ENCODE assay signal across 20 cellular contexts in the genomic region with DNA sequence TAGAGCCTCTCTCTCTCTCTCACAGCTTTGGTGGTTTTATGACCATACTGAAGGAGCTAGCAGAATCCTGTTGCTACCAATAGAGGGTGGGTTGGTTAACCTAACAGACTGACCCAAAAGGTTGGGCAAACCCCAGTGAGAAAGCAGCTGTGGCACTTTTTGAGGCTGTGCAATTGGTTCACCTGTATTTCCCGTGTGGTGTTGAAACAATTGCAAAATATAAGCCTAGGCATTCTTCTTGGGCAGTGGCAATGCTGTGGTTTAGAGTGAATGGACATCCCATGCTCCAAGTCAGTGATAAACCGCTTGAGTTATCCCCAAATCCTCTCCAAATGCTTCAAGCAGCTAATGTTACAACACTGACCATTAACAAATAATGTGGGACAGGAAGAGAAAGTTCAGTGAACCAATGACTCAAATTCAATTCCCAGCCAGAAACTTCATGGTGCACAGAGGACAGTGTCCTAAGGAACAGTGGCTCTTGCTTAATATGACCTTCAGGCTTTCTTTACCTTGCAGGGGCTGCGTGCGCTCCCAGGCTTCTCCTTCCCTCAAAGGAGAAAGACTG.
DNase-seq lines count a peak whose midpoint lies in the region; ATAC-seq and TF ChIP-seq lines count a peak whose summit lies in the region.
"Had no signal": no experiment of that assay in that cellular context is flagged by ENCODE, and none has a peak within 500 bp of the region (broad histone marks: within the 10 kb centered on the region; RNA-seq: fewer than 3 reads in every experiment).

No MANE protein-coding gene starts in this region.

- H3K4me2 ChIP-seq in MM.1S (ENCODE audit: low read depth, low read length), result no peak overlapping the region

- no peak for DNase-seq in CD8-positive, alpha-beta T cell
- peak; percentile 21 for DNase-seq in MM.1S
- peak; percentile 73 for DNase-seq in epithelial cell of proximal tubule (ENCODE audit: low read depth)
- DNase-seq in natural killer cell, result peak; percentile 20
- no peak for DNase-seq in NCI-H526 treated with DMSO at 0.1 percent for 48 hours (lab: John Stamatoyannopoulos, UW)
- DNase-seq in GM10266 (ENCODE audit: extremely low spot score), result no peak
- DNase-seq in COLO668 (lab: John Stamatoyannopoulos, UW; ENCODE audit: unreplicated experiment), result no peak
- DNase-seq: activated CD4-positive, alpha-beta T cell treated with anti-CD3 and anti-CD28 coated beads, Interleukin-2, amount 10 ng/mL, durations not matched to agents 7 days and 5 days; NCI-H226; sigmoid colon had no signal

- TF ChIP-seq CTCF in CD8-positive, alpha-beta T cell (IDR thresholded peaks at IDR 0.05), result no peak
- TF ChIP-seq CTCF in MM.1S (IDR thresholded peaks at IDR 0.05; ENCODE audit: low read length), result no peak
- peak; percentile 28 for TF ChIP-seq CTCF in epithelial cell of proximal tubule (conservative IDR thresholded peaks at IDR 0.05; ENCODE audit: low read depth, low read length)
- no peak for TF ChIP-seq CTCF in natural killer cell (IDR thresholded peaks at IDR 0.05)
- TF ChIP-seq CTCF in GM10266 (IDR thresholded peaks at IDR 0.05; ENCODE audit: control insufficient read depth, insufficient read depth, low read depth, missing control alignments), result no peak

- H3K27ac ChIP-seq in CD8-positive, alpha-beta T cell (ENCODE audit: low read depth, low read length), result no peak overlapping the region
- no peak overlapping the region for H3K27ac ChIP-seq in MM.1S (ENCODE audit: low read length)
- H3K27ac ChIP-seq: ascending aorta, C4-2B, SJCRH30 had no signal

- no peaks in the 10 kb centered on the region for H3K9me3 ChIP-seq in CD8-positive, alpha-beta T cell (ENCODE audit: low read length)
- no peaks in the 10 kb centered on the region for H3K9me3 ChIP-seq in MM.1S (replicated peaks; ENCODE audit: insufficient read depth, low read length)
- H3K9me3 ChIP-seq: ascending aorta, sigmoid colon, SJCRH30 had no signal

- no peaks in the 10 kb centered on the region for H3K79me2 ChIP-seq in MM.1S (ENCODE audit: low read length)

- H3K4me3 ChIP-seq in CD8-positive, alpha-beta T cell (ENCODE audit: low read depth, low read length), result no peak overlapping the region
- H3K4me3 ChIP-seq in MM.1S (ENCODE audit: low read length), result no peak overlapping the region
- no peak overlapping the region for H3K4me3 ChIP-seq in epithelial cell of proximal tubule (ENCODE audit: low read depth, low read length)
- H3K4me3 ChIP-seq: ascending aorta, GM12878, sigmoid colon, SJCRH30 had no signal

- peaks cover 15% of the 10 kb centered on the region for H3K4me1 Mint-ChIP-seq in CD8-positive, alpha-beta T cell (ENCODE audit: low read depth)
- peaks cover 30 to 36% of the 10 kb centered on the region in 2 donors for H3K4me1 Mint-ChIP-seq in natural killer cell
- H3K4me1 Mint-ChIP-seq: activated CD4-positive, alpha-beta T cell treated with anti-CD3 and anti-CD28 coated beads, Interleukin-2, amount 10 ng/mL, durations not matched to agents 7 days and 5 days; memory B cell had no signal

- peaks cover 5% of the 10 kb centered on the region for H3K4me1 ChIP-seq in CD8-positive, alpha-beta T cell (ENCODE audit: insufficient read depth, low read length)
- no peaks in the 10 kb centered on the region for H3K4me1 ChIP-seq in MM.1S (ENCODE audit: low read length)
- H3K4me1 ChIP-seq: ascending aorta had no signal

- POLR2A ChIA-PET in CD8-positive, alpha-beta T cell (lab: Charles Lee), result no interaction called here

- peaks cover 2% of the 10 kb centered on the region for H3K36me3 Mint-ChIP-seq in CD8-positive, alpha-beta T cell
- no peaks in the 10 kb centered on the region for H3K36me3 Mint-ChIP-seq in natural killer cell
- H3K36me3 Mint-ChIP-seq: memory B cell, type B pancreatic cell had no signal

- H3K27me3 Mint-ChIP-seq in CD8-positive, alpha-beta T cell (ENCODE audit: low read depth), result no peaks in the 10 kb centered on the region
- H3K27me3 Mint-ChIP-seq in natural killer cell (ENCODE audit: low read depth in 2 of 2), result no peaks in the 10 kb centered on the region
- H3K27me3 Mint-ChIP-seq: activated CD4-positive, alpha-beta T cell treated with anti-CD3 and anti-CD28 coated beads, Interleukin-2, amount 10 ng/mL, durations not matched to agents 7 days and 5 days; dendritic cell treated with granulocyte-macrophage colony-stimulating factor and Interleukin-4, amounts not matched to agents 40 ng/mL and 50 ng/mL, for 4 days; type B pancreatic cell had no signal

- H3F3A ChIP-seq in MM.1S (ENCODE audit: insufficient read depth, low read length), result no peaks in the 10 kb centered on the region

- H3K9me3 Mint-ChIP-seq in CD8-positive, alpha-beta T cell, result no peaks in the 10 kb centered on the region
- H3K9me3 Mint-ChIP-seq in natural killer cell, result no peaks in the 10 kb centered on the region
- H3K9me3 Mint-ChIP-seq: memory B cell had no signal

- no peaks in the 10 kb centered on the region for H3K36me3 ChIP-seq in CD8-positive, alpha-beta T cell (ENCODE audit: insufficient read depth, low read length)
- H3K36me3 ChIP-seq in MM.1S (replicated peaks; ENCODE audit: insufficient read depth, low read length), result no peaks in the 10 kb centered on the region
- H3K36me3 ChIP-seq: ascending aorta, sigmoid colon, SJCRH30 had no signal

- H3K9me2 ChIP-seq in MM.1S (replicated peaks; ENCODE audit: insufficient read depth, low read length), result no peaks in the 10 kb centered on the region

- no peak overlapping the region for H3K9ac ChIP-seq in MM.1S (ENCODE audit: low read length)

- intact Hi-C loops in CD8-positive, alpha-beta T cell (cut with DNase I, micrococcal nuclease), result loop anchor here in 1 of 2 experiments (5.0 kb wide), 1 partner anchor 51 kb away; no protein-coding TSS in a partner anchor
- intact Hi-C loops in natural killer cell (cut with micrococcal nuclease), result loop anchor here (10.0 kb wide), 1 partner anchor 64 kb away; no protein-coding TSS in a partner anchor

- H3K27ac Mint-ChIP-seq in CD8-positive, alpha-beta T cell, result peak overlapping the region; percentile 73
- peak overlapping the region; percentile 15 to 40 for H3K27ac Mint-ChIP-seq in natural killer cell
- H3K27ac Mint-ChIP-seq: activated CD4-positive, alpha-beta T cell treated with anti-CD3 and anti-CD28 coated beads, Interleukin-2, amount 10 ng/mL, durations not matched to agents 7 days and 5 days; activated T-helper 1 cell treated with anti-CD3 and anti-CD28 coated beads, Interleukin-12 subunit alpha, Interleukin-12 subunit beta, Interleukin-2, Interleukin-4 antibody, amounts not matched to agents 30 ng/mL and 10 ng/mL and 1 ng/mL, durations not matched to agents 14 hours and 24 hours and 36 hours; dendritic cell treated with granulocyte-macrophage colony-stimulating factor and Interleukin-4, amounts not matched to agents 40 ng/mL and 50 ng/mL, for 4 days; memory B cell; type B pancreatic cell had no signal

- no peaks in the 10 kb centered on the region for H3K27me3 ChIP-seq in CD8-positive, alpha-beta T cell (ENCODE audit: insufficient read depth, low read length)
- no peaks in the 10 kb centered on the region for H3K27me3 ChIP-seq in MM.1S (replicated peaks; ENCODE audit: insufficient read depth, low read length)
- H3K27me3 ChIP-seq: ascending aorta, sigmoid colon, SJCRH30 had no signal

- no peak overlapping the region for H3K4me3 Mint-ChIP-seq in CD8-positive, alpha-beta T cell
- peak overlapping the region; percentile 61 for H3K4me3 Mint-ChIP-seq in natural killer cell
- H3K4me3 Mint-ChIP-seq: activated CD4-positive, alpha-beta T cell treated with anti-CD3 and anti-CD28 coated beads, Interleukin-2, amount 10 ng/mL, durations not matched to agents 7 days and 5 days; activated T-helper 1 cell treated with anti-CD3 and anti-CD28 coated beads, Interleukin-12 subunit alpha, Interleukin-12 subunit beta, Interleukin-2, Interleukin-4 antibody, amounts not matched to agents 30 ng/mL and 10 ng/mL and 1 ng/mL, durations not matched to agents 14 hours and 24 hours and 36 hours; dendritic cell treated with granulocyte-macrophage colony-stimulating factor and Interleukin-4, amounts not matched to agents 40 ng/mL and 50 ng/mL, for 4 days; memory B cell; type B pancreatic cell had no signal

- H2AFZ ChIP-seq in MM.1S (ENCODE audit: low read length), result no peak overlapping the region

- CTCF ChIA-PET in CD8-positive, alpha-beta T cell (lab: Charles Lee), result interaction anchor here (1.1 to 1.7 kb wide), 3 partner anchors 9 to 47 kb away, joined by 3 to 6 read pairs (median 3); no protein-coding TSS in a partner anchor

- no peaks in the 10 kb centered on the region for H4K20me1 ChIP-seq in MM.1S (ENCODE audit: insufficient read depth, low read length)

- peak; percentile 73 for ATAC-seq in CD8-positive, alpha-beta T cell
- peak; percentile 71 to 96 (median 83) for ATAC-seq in natural killer cell
- ATAC-seq in HG03095 (IDR thresholded peaks at IDR 0.05; ENCODE audit: unreplicated experiment), result no peak
- ATAC-seq: GM12878, HCT116 had no signal

Comparison
In these comparisons a context has a peak if more than half of its experiments do, and no peak if none do; other contexts are left out.
1. DNase-seq: peak in MM.1S (single experiment), epithelial cell of proximal tubule (single experiment) and natural killer cell (single experiment); none in CD8-positive, alpha-beta T cell (0 of 7), NCI-H526 treated with DMSO at 0.1 percent for 48 hours (single experiment), GM10266 (single experiment) and COLO668 (single experiment).